5 cellular contexts compared by ENCODE assay signal in the genomic region with DNA sequence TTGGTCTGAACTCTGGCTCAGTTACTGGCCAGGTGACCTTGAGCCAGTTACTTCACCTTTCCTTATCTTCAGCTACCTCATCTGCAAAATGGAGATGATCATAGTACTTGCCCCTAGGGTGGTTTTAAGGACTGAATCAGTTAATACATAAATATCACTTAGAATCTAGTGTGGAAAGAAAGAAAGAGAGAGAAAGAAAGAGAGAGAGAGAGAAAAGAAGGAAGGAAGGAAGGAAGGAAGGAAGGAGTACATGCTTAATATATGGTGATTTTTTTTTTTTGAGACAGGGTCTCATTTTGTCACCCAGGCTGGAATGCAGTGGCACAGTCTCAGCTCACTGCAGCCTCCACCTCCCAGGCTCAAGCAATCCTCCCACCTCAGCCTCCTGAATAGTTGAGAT. TPM values are rescaled to one million over a fixed set of nuclear protein-coding genes. Genes with fewer than 3 reads are reported as not detected.
"Had no signal": no experiment of that assay in that cellular context is flagged by ENCODE, and none has a peak within 500 bp of the region (broad histone marks: within the 10 kb centered on the region; RNA-seq: fewer than 3 reads in every experiment).

No MANE protein-coding gene starts in this region.

RNA-seq across cellular contexts. Expression of gene HHIPL1, which starts 16.3 kb away (rescaled TPM):
- total RNA-seq: K562, SJCRH30 had no signal
- polyA plus RNA-seq: K562 had no signal

RNA-seq across cellular contexts. Expression of gene CYP46A1, which starts 22.9 kb away (rescaled TPM):
- total RNA-seq: K562, PC-9, RPMI7951 had no signal
- polyA plus RNA-seq: IgD-negative memory B cell, K562 had no signal
